In genomic region chr1:6623269-6623965, GRCh38 we compare ENCODE assay signal across 1 cellular context.
TF ChIP-seq lines count a peak whose summit lies in the region.

No MANE protein-coding gene starts in this region.

TF ChIP-seq in GM23338, 12 proteins besides CTCF, POLR2A, EP300 and RAD21 (continued from another document):
- TF ChIP-seq ZNF462 (CRISPR knock-in tag; IDR thresholded peaks at IDR 0.05), result no peak
- no peak for TF ChIP-seq JUNB (IDR thresholded peaks at IDR 0.05; ENCODE audit: unreplicated experiment)
- no peak for TF ChIP-seq CREB1 (CRISPR knock-in tag; IDR thresholded peaks at IDR 0.05; ENCODE audit: low read depth)
- TF ChIP-seq STAT1 (IDR thresholded peaks at IDR 0.05; ENCODE audit: unreplicated experiment), result no peak
TF ChIP-seq in GM23338: peak in this region for 0.
